12 cellular contexts compared by ENCODE assay signal in the genomic region with DNA sequence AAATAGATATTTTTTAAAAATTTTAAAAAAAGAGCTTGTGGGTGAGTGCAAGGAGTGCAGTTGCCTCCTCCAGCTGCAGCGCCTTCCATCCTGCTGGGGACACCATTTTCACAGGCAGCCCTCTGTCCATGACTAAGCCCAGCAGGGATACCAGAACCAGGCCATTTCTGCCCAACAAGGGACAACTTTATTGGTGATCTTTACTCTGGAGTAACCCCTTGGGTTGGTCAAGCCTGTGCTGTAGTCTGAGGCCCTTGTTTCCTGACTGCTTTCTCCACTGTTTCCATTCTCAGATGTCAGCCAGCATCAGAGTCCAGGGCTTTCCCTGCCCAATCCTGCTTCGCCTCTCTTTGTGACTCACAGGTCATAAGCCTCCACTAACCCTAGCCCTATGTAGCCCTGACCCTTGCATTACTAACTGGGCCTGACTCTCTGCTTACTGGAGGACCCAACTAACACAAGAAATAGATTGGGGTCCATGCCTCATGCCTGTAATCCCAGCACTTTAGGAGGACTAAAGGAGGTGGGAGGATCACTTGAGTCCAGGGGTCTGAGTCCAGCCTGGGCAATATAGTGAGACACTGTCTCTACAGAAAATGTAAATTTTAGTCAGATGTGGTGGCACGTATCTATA. TPM values are rescaled to one million over a fixed set of nuclear protein-coding genes. Genes with fewer than 3 reads are reported as not detected.
DNase-seq lines count a peak whose midpoint lies in the region; ATAC-seq, FAIRE-seq and TF ChIP-seq lines count a peak whose summit lies in the region.
"Had no signal": no experiment of that assay in that cellular context is flagged by ENCODE, and none has a peak within 500 bp of the region (broad histone marks: within the 10 kb centered on the region; RNA-seq: fewer than 3 reads in every experiment).

No MANE protein-coding gene starts in this region.

- DNase-seq in RKO (ENCODE audit: low spot score) (peak; percentile 44), prostate gland (ENCODE audit: low spot score) (no peak), middle frontal gyrus (ENCODE audit: extremely low spot score, low spot score) (no peak), left lobe of liver (ENCODE audit: low spot score) (no peak), NCI-H2107 treated with DMSO at 0.1 percent for 48 hours (lab: John Stamatoyannopoulos, UW; ENCODE audit: unreplicated experiment) (no peak)
- DNase-seq: NCI-H1417, testis had no signal

- H3K27me3 Mint-ChIP-seq in dendritic cell treated with granulocyte-macrophage colony-stimulating factor and Interleukin-4, amounts not matched to agents 40 ng/mL and 50 ng/mL, for 4 days: no peaks in the 10 kb centered on the region

- H3K27me3 ChIP-seq in prostate gland (replicated peaks; ENCODE audit: insufficient read depth): no peaks in the 10 kb centered on the region
- H3K27me3 ChIP-seq: right atrium auricular region, testis had no signal

- H3K36me3 ChIP-seq in prostate gland: no peaks in the 10 kb centered on the region
- H3K36me3 ChIP-seq: right atrium auricular region had no signal

- no peak for TF ChIP-seq POLR2A in prostate gland (IDR thresholded peaks at IDR 0.05)

- peak overlapping the region; percentile 22 to 42 for H3K27ac ChIP-seq in prostate gland
- H3K27ac ChIP-seq: right atrium auricular region, testis had no signal

- no peak overlapping the region for H3K4me3 Mint-ChIP-seq in dendritic cell treated with granulocyte-macrophage colony-stimulating factor and Interleukin-4, amounts not matched to agents 40 ng/mL and 50 ng/mL, for 4 days
- H3K4me3 Mint-ChIP-seq: GM23338, mesothelial cell of epicardium had no signal

- peaks cover 5% of the 10 kb centered on the region for H3K36me3 Mint-ChIP-seq in dendritic cell treated with granulocyte-macrophage colony-stimulating factor and Interleukin-4, amounts not matched to agents 40 ng/mL and 50 ng/mL, for 4 days (ENCODE audit: low read depth)
- H3K36me3 Mint-ChIP-seq: mesothelial cell of epicardium had no signal

- ATAC-seq in left lobe of liver: no peak
- ATAC-seq: GM23338 had no signal

- 94% methylated on average over 3 of the region's 3 CpGs for WGBS in prostate gland

- peak; percentile 46 for FAIRE-seq in G401.6 (lab: Jason Lieb, UNC)

- no peaks in the 10 kb centered on the region for H3K4me1 ChIP-seq in prostate gland (replicated peaks)

- H3K9me3 Mint-ChIP-seq in dendritic cell treated with granulocyte-macrophage colony-stimulating factor and Interleukin-4, amounts not matched to agents 40 ng/mL and 50 ng/mL, for 4 days: no peaks in the 10 kb centered on the region
- H3K9me3 Mint-ChIP-seq: GM23338, mesothelial cell of epicardium had no signal

- no peak for TF ChIP-seq CTCF in prostate gland (IDR thresholded peaks at IDR 0.05)

- intact Hi-C loops in dendritic cell treated with granulocyte-macrophage colony-stimulating factor and Interleukin-4, amounts not matched to agents 40 ng/mL and 50 ng/mL, for 4 days (cut with micrococcal nuclease): no loop called here
- intact Hi-C loops in prostate gland (cut with DNase I): loop anchor here (5.0 kb wide), 1 partner anchor 87 kb away; the partner anchor contains the start of gene SBNO1

- no peaks in the 10 kb centered on the region for H3K9me3 ChIP-seq in prostate gland
- H3K9me3 ChIP-seq: right atrium auricular region, testis had no signal

- H3K4me3 ChIP-seq in prostate gland: no peak overlapping the region
- H3K4me3 ChIP-seq: GM23338, right atrium auricular region, testis had no signal

- H3K4me1 Mint-ChIP-seq in dendritic cell treated with granulocyte-macrophage colony-stimulating factor and Interleukin-4, amounts not matched to agents 40 ng/mL and 50 ng/mL, for 4 days (ENCODE audit: low read depth): peaks cover 37% of the 10 kb centered on the region

- H3K27ac Mint-ChIP-seq in dendritic cell treated with granulocyte-macrophage colony-stimulating factor and Interleukin-4, amounts not matched to agents 40 ng/mL and 50 ng/mL, for 4 days: peak overlapping the region; percentile 98
- H3K27ac Mint-ChIP-seq: GM23338, mesothelial cell of epicardium had no signal

RNA-seq across cellular contexts. Expression of gene SNRNP35, which starts 8.7 kb away (rescaled TPM):
- total RNA-seq in prostate gland: 10 to 100 TPM; 16.6 to 22.6 TPM
- 7.6 TPM for total RNA-seq in left lobe of liver

RNA-seq across cellular contexts. Expression of gene RILPL2, which starts 12.7 kb away (rescaled TPM):
- 1 to 10 TPM; 8.3 to 8.6 TPM for total RNA-seq in prostate gland
- 2.7 TPM for total RNA-seq in left lobe of liver
